22 cellular contexts compared by ENCODE assay signal in the genomic region with DNA sequence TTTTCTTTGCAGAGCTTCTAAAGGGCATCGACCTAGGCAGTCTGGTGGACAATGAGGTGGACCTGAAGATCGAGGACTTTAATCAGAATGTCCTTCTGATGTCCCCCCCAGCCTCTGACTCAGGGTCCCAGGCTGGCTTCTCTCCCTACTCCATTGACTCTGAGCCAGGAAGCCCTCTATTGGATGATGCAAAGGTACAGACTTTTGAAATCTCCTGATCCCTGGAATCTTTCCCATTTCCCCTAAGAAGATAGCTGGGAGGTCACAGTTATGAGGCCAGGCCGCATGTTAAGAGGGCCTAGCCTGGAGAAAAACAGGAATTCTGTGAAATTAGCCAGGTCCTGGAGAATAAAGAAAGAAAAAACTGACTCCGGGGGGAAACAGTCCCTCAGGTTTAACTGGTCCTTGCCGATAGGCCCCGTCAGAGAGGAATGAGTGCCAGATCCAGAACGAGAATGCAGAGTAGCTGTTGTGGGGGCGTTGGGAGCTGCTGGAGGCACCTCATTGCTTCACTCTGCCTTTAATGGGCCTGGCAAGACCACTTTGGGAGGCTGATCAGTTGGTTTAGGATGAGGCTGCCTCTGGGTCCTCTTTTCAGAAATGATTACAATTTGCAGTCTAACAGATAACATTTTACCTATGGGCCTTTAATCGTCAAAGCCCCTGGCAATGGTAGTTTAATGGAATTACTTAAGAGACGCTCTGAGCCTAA. TPM values are rescaled to one million over a fixed set of nuclear protein-coding genes. Genes with fewer than 3 reads are reported as not detected.
DNase-seq lines count a peak whose midpoint lies in the region; ATAC-seq, FAIRE-seq and TF ChIP-seq lines count a peak whose summit lies in the region.
"Had no signal": no experiment of that assay in that cellular context is flagged by ENCODE, and none has a peak within 500 bp of the region (broad histone marks: within the 10 kb centered on the region; RNA-seq: fewer than 3 reads in every experiment).

No MANE protein-coding gene starts in this region.

- no peak overlapping the region for H3K4me3 Mint-ChIP-seq in activated naive CD4-positive, alpha-beta T cell treated with anti-CD3 and anti-CD28 coated beads, Interleukin-2, amount 10 ng/mL, durations not matched to agents 7 days and 5 days
- no peak overlapping the region for H3K4me3 Mint-ChIP-seq in GM23338
- no peak overlapping the region for H3K4me3 Mint-ChIP-seq in stimulated activated memory B cell treated with anti-CD40 and anti-IgM and Interleukin-4, amounts not matched to agents 10 μg/mL and 1 μg/mL and 100 μg/mL, for 72 hours
- no peak overlapping the region for H3K4me3 Mint-ChIP-seq in effector memory CD8-positive, alpha-beta T cell
- H3K4me3 Mint-ChIP-seq: activated CD8-positive, alpha-beta T cell treated with anti-CD3 and anti-CD28 coated beads, Interleukin-2, amount 10 ng/mL, durations not matched to agents 7 days and 5 days; neural crest cell had no signal

- no peak overlapping the region for H3K4me2 ChIP-seq in GM23338

- no peaks in the 10 kb centered on the region for H3K9me3 Mint-ChIP-seq in activated naive CD4-positive, alpha-beta T cell treated with anti-CD3 and anti-CD28 coated beads, Interleukin-2, amount 50 U/mL, for 72 hours
- no peaks in the 10 kb centered on the region for H3K9me3 Mint-ChIP-seq in activated naive CD4-positive, alpha-beta T cell treated with anti-CD3 and anti-CD28 coated beads, Interleukin-2, amount 10 ng/mL, durations not matched to agents 7 days and 5 days
- H3K9me3 Mint-ChIP-seq in GM23338 = no peaks in the 10 kb centered on the region
- H3K9me3 Mint-ChIP-seq in stimulated activated memory B cell treated with anti-CD40 and anti-IgM and Interleukin-4, amounts not matched to agents 10 μg/mL and 1 μg/mL and 100 μg/mL, for 72 hours = no peaks in the 10 kb centered on the region
- H3K9me3 Mint-ChIP-seq in effector memory CD8-positive, alpha-beta T cell = no peaks in the 10 kb centered on the region
- H3K9me3 Mint-ChIP-seq: neural crest cell had no signal

- H3K36me3 ChIP-seq in GM23338 (ENCODE audit: insufficient read depth) (peaks cover 77% of the 10 kb centered on the region), bronchial epithelial cell (ENCODE audit: control insufficient read depth, insufficient read depth, low read length) (peaks cover 50% of the 10 kb centered on the region)
- H3K36me3 ChIP-seq: uterus had no signal

- H3F3A ChIP-seq in GM23338 (replicated peaks; ENCODE audit: low read depth) = 0 out of 2 replicates have a peak, but pooled peaks cover 8% of the 10 kb centered on the region

- peaks cover 54 to 74% of the 10 kb centered on the region in 2 donors for H3K36me3 Mint-ChIP-seq in activated naive CD4-positive, alpha-beta T cell treated with anti-CD3 and anti-CD28 coated beads, Interleukin-2, amount 50 U/mL, for 72 hours
- peaks cover 54% of the 10 kb centered on the region for H3K36me3 Mint-ChIP-seq in activated naive CD4-positive, alpha-beta T cell treated with anti-CD3 and anti-CD28 coated beads, Interleukin-2, amount 10 ng/mL, durations not matched to agents 7 days and 5 days
- peaks cover 78% of the 10 kb centered on the region for H3K36me3 Mint-ChIP-seq in GM23338 (ENCODE audit: low read depth)
- peaks cover 73% of the 10 kb centered on the region for H3K36me3 Mint-ChIP-seq in stimulated activated memory B cell treated with anti-CD40 and anti-IgM and Interleukin-4, amounts not matched to agents 10 μg/mL and 1 μg/mL and 100 μg/mL, for 72 hours
- peaks cover 72% of the 10 kb centered on the region for H3K36me3 Mint-ChIP-seq in effector memory CD8-positive, alpha-beta T cell (ENCODE audit: insufficient read depth)

- no peak overlapping the region for H3K4me3 ChIP-seq in GM23338
- no peak overlapping the region for H3K4me3 ChIP-seq in bronchial epithelial cell (ENCODE audit: low read depth, low read length)
- H3K4me3 ChIP-seq: left lung, suprapubic skin, uterus had no signal

- no peaks in the 10 kb centered on the region for H3K9me2 ChIP-seq in GM23338 (ENCODE audit: insufficient read depth)

- ATAC-seq in activated naive CD4-positive, alpha-beta T cell treated with anti-CD3 and anti-CD28 coated beads, Interleukin-2, amount 50 U/mL, for 72 hours = no peak
- no peak for ATAC-seq in GM23338
- no peak for ATAC-seq in stimulated activated memory B cell treated with anti-CD40 and anti-IgM and Interleukin-4, amounts not matched to agents 10 μg/mL and 1 μg/mL and 100 μg/mL, for 72 hours
- ATAC-seq in effector memory CD8-positive, alpha-beta T cell (replicated peaks) = no peak
- no peak for ATAC-seq in HG03460 (IDR thresholded peaks at IDR 0.05; ENCODE audit: unreplicated experiment)
- ATAC-seq: activated CD8-positive, alpha-beta T cell treated with anti-CD3 and anti-CD28 coated beads, Interleukin-2, amount 10 ng/mL, durations not matched to agents 7 days and 5 days; left lung had no signal

- no peaks in the 10 kb centered on the region for H3K4me1 ChIP-seq in GM23338 (ENCODE audit: insufficient read depth)
- H3K4me1 ChIP-seq: left lung, suprapubic skin, uterus had no signal

- peaks cover 4% of the 10 kb centered on the region for H4K20me1 ChIP-seq in GM23338 (replicated peaks; ENCODE audit: insufficient read depth)

- H3K79me2 ChIP-seq in GM23338 (replicated peaks; ENCODE audit: insufficient read depth) = no peaks in the 10 kb centered on the region; the same call in 1 of the 2 replicates

- no peak overlapping the region for H2AFZ ChIP-seq in GM23338

- TF ChIP-seq CTCF in GM23338 (conservative IDR thresholded peaks at IDR 0.05; ENCODE audit: low read depth in 2 of 2) = no peak
- TF ChIP-seq CTCF in bronchial epithelial cell (IDR thresholded peaks at IDR 0.05; ENCODE audit: insufficient read depth, low read length, severe bottlenecking) = no peak

- DNase-seq in activated naive CD4-positive, alpha-beta T cell treated with anti-CD3 and anti-CD28 coated beads, Interleukin-2, amount 50 U/mL, for 72 hours (ENCODE audit: low spot score in 2 of 2) = no peak
- DNase-seq in activated naive CD4-positive, alpha-beta T cell treated with anti-CD3 and anti-CD28 coated beads, Interleukin-2, amount 10 ng/mL, durations not matched to agents 7 days and 5 days = no peak
- DNase-seq in GM23338 (ENCODE audit: low spot score) (no peak), bronchial epithelial cell (ENCODE audit: low read depth) (no peak), islet precursor cell (no peak)
- no peak for DNase-seq in effector memory CD8-positive, alpha-beta T cell
- DNase-seq: activated CD8-positive, alpha-beta T cell treated with anti-CD3 and anti-CD28 coated beads, Interleukin-2, amount 10 ng/mL, durations not matched to agents 7 days and 5 days; caudate nucleus; GF-D8; left lung; NCI-H1694; NCI-H69; stimulated activated CD8-positive, alpha-beta memory T cell treated with anti-CD3 and anti-CD28 coated beads, Interleukin-4, amount 100 ng/mL, for 48 hours; T-helper 9 cell; uterus had no signal

- peak; percentile 43 for FAIRE-seq in bronchial epithelial cell (lab: Jason Lieb, UNC)

- CTCF ChIA-PET in activated naive CD4-positive, alpha-beta T cell treated with anti-CD3 and anti-CD28 coated beads, Interleukin-2, amount 10 ng/mL, durations not matched to agents 7 days and 5 days (lab: Charles Lee) = interaction anchor here (1.1 to 1.4 kb wide), 2 partner anchors 13 to 19 kb away, joined by 3 to 6 read pairs; no protein-coding TSS in a partner anchor

- H3K27ac ChIP-seq in GM23338 (ENCODE audit: low read depth) = no peak overlapping the region
- H3K27ac ChIP-seq: epithelial cell of prostate, left lung, suprapubic skin, uterus had no signal

- H3K27ac Mint-ChIP-seq in activated naive CD4-positive, alpha-beta T cell treated with anti-CD3 and anti-CD28 coated beads, Interleukin-2, amount 50 U/mL, for 72 hours = peak overlapping the region; percentile 97
- no peak overlapping the region for H3K27ac Mint-ChIP-seq in activated naive CD4-positive, alpha-beta T cell treated with anti-CD3 and anti-CD28 coated beads, Interleukin-2, amount 10 ng/mL, durations not matched to agents 7 days and 5 days
- peak overlapping the region; percentile 23; the same call in 1 of the 2 replicates for H3K27ac Mint-ChIP-seq in GM23338
- H3K27ac Mint-ChIP-seq in stimulated activated memory B cell treated with anti-CD40 and anti-IgM and Interleukin-4, amounts not matched to agents 10 μg/mL and 1 μg/mL and 100 μg/mL, for 72 hours = peak overlapping the region; percentile 68
- H3K27ac Mint-ChIP-seq in effector memory CD8-positive, alpha-beta T cell = peak overlapping the region in 1 of 2 donors; percentile 55
- H3K27ac Mint-ChIP-seq: activated CD8-positive, alpha-beta T cell treated with anti-CD3 and anti-CD28 coated beads, Interleukin-2, amount 10 ng/mL, durations not matched to agents 7 days and 5 days had no signal

- H3K27me3 Mint-ChIP-seq in activated naive CD4-positive, alpha-beta T cell treated with anti-CD3 and anti-CD28 coated beads, Interleukin-2, amount 10 ng/mL, durations not matched to agents 7 days and 5 days = no peaks in the 10 kb centered on the region
- H3K27me3 Mint-ChIP-seq in GM23338 (ENCODE audit: insufficient read depth, low read depth, poor library complexity) = peaks cover 4% of the 10 kb centered on the region
- H3K27me3 Mint-ChIP-seq in stimulated activated memory B cell treated with anti-CD40 and anti-IgM and Interleukin-4, amounts not matched to agents 10 μg/mL and 1 μg/mL and 100 μg/mL, for 72 hours = no peaks in the 10 kb centered on the region
- H3K27me3 Mint-ChIP-seq in effector memory CD8-positive, alpha-beta T cell = no peaks in the 10 kb centered on the region

- no peaks in the 10 kb centered on the region for H3K27me3 ChIP-seq in GM23338 (ENCODE audit: insufficient read depth)
- no peaks in the 10 kb centered on the region for H3K27me3 ChIP-seq in bronchial epithelial cell (ENCODE audit: control insufficient read depth, insufficient read depth, low read length)
- H3K27me3 ChIP-seq: left lung, suprapubic skin, uterus had no signal

- peaks cover 16% of the 10 kb centered on the region for H3K4me1 Mint-ChIP-seq in activated naive CD4-positive, alpha-beta T cell treated with anti-CD3 and anti-CD28 coated beads, Interleukin-2, amount 10 ng/mL, durations not matched to agents 7 days and 5 days
- no peaks in the 10 kb centered on the region for H3K4me1 Mint-ChIP-seq in GM23338
- H3K4me1 Mint-ChIP-seq in stimulated activated memory B cell treated with anti-CD40 and anti-IgM and Interleukin-4, amounts not matched to agents 10 μg/mL and 1 μg/mL and 100 μg/mL, for 72 hours = peaks cover 28% of the 10 kb centered on the region
- H3K4me1 Mint-ChIP-seq in effector memory CD8-positive, alpha-beta T cell (ENCODE audit: low read depth in 2 of 2) = peaks cover 6 to 7% of the 10 kb centered on the region in 2 donors
- H3K4me1 Mint-ChIP-seq: neural crest cell had no signal

RNA-seq across cellular contexts. Expression of a gene that starts 39.2 kb away (rescaled TPM):
- 1 to 10 TPM; 1.1 to 4.2 TPM for total RNA-seq in activated naive CD4-positive, alpha-beta T cell treated with anti-CD3 and anti-CD28 coated beads, Interleukin-2, amount 50 U/mL, for 72 hours
- total RNA-seq in GM23338 (2014; rRNA removed; shearing (Covaris generic)) = 0.62 and 5.1 TPM in 2 replicates
- 0.21 TPM in 1 of 2 replicates, not detected in the other for polyA plus RNA-seq in GM23338 (2016; fragmentation: Nextera tagmentation; extraction: Ambion mirVana)
- not detected in 2 replicates for total RNA-seq in bronchial epithelial cell
- total RNA-seq: activated CD8-positive, alpha-beta T cell treated with anti-CD3 and anti-CD28 coated beads, Interleukin-2, amount 10 ng/mL, durations not matched to agents 7 days and 5 days; dermis microvascular lymphatic vessel endothelial cell; left lung; posterior vena cava; suprapubic skin had no signal

RNA-seq across cellular contexts. Expression of a gene that starts 42.8 kb away (rescaled TPM):
- 100 to 1,000 TPM; 162 to 163 TPM for total RNA-seq in activated naive CD4-positive, alpha-beta T cell treated with anti-CD3 and anti-CD28 coated beads, Interleukin-2, amount 50 U/mL, for 72 hours
- 147 and 163 TPM in 2 replicates for total RNA-seq in GM23338 (2014; rRNA removed; shearing (Covaris generic))
- 48.7 and 49.8 TPM in 2 replicates for polyA plus RNA-seq in GM23338 (2016; fragmentation: Nextera tagmentation; extraction: Ambion mirVana)
- total RNA-seq in bronchial epithelial cell = 44.2 and 66.4 TPM in 2 replicates

RNA-seq across cellular contexts. Expression of a gene that starts 50.9 kb away (rescaled TPM):
- 1 to 10 TPM; 4.4 to 8.4 TPM for total RNA-seq in activated naive CD4-positive, alpha-beta T cell treated with anti-CD3 and anti-CD28 coated beads, Interleukin-2, amount 50 U/mL, for 72 hours
- 0.97 and 1.7 TPM in 2 replicates for total RNA-seq in GM23338 (2014; rRNA removed; shearing (Covaris generic))
- polyA plus RNA-seq in GM23338 (2016; fragmentation: Nextera tagmentation; extraction: Ambion mirVana) = 0.75 and 1.0 TPM in 2 replicates
- total RNA-seq in bronchial epithelial cell = under 0.01 TPM in 2 replicates
